In the genomic region with DNA sequence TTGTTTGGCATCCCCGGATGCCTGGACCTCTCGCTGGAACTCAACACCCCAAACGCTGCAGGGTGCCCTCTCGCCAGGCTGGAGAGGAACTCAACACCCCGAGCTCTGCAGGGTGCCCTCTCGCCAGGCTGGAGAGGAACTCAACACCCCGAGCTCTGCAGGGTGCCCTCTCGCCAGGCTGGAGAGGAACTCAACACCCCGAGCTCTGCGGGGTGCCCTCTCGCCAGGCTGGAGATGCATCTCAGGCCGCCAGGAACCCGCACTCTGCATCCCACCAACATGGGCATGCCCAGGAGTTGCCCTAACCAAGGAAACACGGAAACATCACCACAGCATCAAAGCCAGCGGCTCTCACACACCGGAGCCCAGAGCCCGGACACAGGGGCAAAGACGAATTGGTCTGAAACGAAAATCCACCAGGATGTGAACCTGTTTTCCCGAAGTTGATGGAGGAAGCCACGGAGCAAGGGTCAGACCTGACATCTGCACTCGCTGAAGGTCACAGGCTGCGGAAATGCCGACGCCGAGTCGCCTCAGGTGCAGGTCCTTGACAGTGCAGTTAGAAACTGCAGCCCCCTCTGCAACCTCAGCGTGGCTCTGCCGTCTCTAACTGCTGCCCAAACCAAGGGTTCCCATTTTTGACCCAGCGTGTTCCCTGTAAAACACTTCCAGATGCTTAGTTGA, we compare ENCODE assay signal across 1 cellular context.
TF ChIP-seq lines count a peak whose summit lies in the region.

No MANE protein-coding gene starts in this region.

TF ChIP-seq in IMR-90, 13 proteins besides CTCF, POLR2A, EP300 and RAD21:
- TF ChIP-seq SMC3 (IDR thresholded peaks at IDR 0.05; ENCODE audit: low read depth, low read length) (no peak), RFX5 (IDR thresholded peaks at IDR 0.05; ENCODE audit: low read depth, low read length) (no peak), MAFK (IDR thresholded peaks at IDR 0.05; ENCODE audit: low read depth, low read length) (no peak), NFE2L2 (IDR thresholded peaks at IDR 0.05; ENCODE audit: low read depth, low read length) (no peak), FOS (IDR thresholded peaks at IDR 0.05; ENCODE audit: low read depth, low read length) (no peak), MAZ (IDR thresholded peaks at IDR 0.05; ENCODE audit: borderline replicate concordance, low read depth, low read length) (no peak), RCOR1 (IDR thresholded peaks at IDR 0.05; ENCODE audit: insufficient replicate concordance, low read length) (no peak), MXI1 (IDR thresholded peaks at IDR 0.05; ENCODE audit: borderline replicate concordance, low read depth, low read length) (no peak), CHD1 (IDR thresholded peaks at IDR 0.05; ENCODE audit: low read depth, low read length) (no peak), BHLHE40 (IDR thresholded peaks at IDR 0.05; ENCODE audit: low read depth, low read length) (no peak), CEBPB (IDR thresholded peaks at IDR 0.05; ENCODE audit: low read depth, low read length) (no peak)
- TF ChIP-seq, protein P1, sequence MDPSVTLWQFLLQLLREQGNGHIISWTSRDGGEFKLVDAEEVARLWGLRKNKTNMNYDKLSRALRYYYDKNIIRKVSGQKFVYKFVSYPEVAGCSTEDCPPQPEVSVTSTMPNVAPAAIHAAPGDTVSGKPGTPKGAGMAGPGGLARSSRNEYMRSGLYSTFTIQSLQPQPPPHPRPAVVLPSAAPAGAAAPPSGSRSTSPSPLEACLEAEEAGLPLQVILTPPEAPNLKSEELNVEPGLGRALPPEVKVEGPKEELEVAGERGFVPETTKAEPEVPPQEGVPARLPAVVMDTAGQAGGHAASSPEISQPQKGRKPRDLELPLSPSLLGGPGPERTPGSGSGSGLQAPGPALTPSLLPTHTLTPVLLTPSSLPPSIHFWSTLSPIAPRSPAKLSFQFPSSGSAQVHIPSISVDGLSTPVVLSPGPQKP (IDR thresholded peaks at IDR 0.05; ENCODE audit: borderline replicate concordance, low read depth, low read length) = no peak
- TF ChIP-seq, protein P2, sequence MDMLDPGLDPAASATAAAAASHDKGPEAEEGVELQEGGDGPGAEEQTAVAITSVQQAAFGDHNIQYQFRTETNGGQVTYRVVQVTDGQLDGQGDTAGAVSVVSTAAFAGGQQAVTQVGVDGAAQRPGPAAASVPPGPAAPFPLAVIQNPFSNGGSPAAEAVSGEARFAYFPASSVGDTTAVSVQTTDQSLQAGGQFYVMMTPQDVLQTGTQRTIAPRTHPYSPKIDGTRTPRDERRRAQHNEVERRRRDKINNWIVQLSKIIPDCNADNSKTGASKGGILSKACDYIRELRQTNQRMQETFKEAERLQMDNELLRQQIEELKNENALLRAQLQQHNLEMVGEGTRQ (IDR thresholded peaks at IDR 0.05; ENCODE audit: low read depth, low read length) = no peak
